8 cellular contexts compared by ENCODE assay signal in genomic region chr15:98647026-98647773, GRCh38. TPM values are rescaled to one million over a fixed set of nuclear protein-coding genes. Genes with fewer than 3 reads are reported as not detected.
DNase-seq lines count a peak whose midpoint lies in the region; ATAC-seq and TF ChIP-seq lines count a peak whose summit lies in the region.

No MANE protein-coding gene starts in this region.

- H3K4me2 ChIP-seq in osteoblast (ENCODE audit: insufficient read depth, low read length), result peak overlapping the region; percentile 92

- peaks cover 34% of the 10 kb centered on the region for H3K4me1 ChIP-seq in CD4-positive, CD25-positive, alpha-beta regulatory T cell (ENCODE audit: control insufficient read depth, insufficient read depth, low read length, poor library complexity, severe bottlenecking)
- peaks cover 13% of the 10 kb centered on the region for H3K4me1 ChIP-seq in osteoblast (ENCODE audit: insufficient read depth, low read length)

- TF ChIP-seq CTCF in HL-60 (IDR thresholded peaks at IDR 0.05; ENCODE audit: insufficient read depth, low read length) (no peak), osteoblast (IDR thresholded peaks at IDR 0.05; ENCODE audit: extremely low read depth, low read depth, low read length) (no peak)

- H3K27me3 ChIP-seq in CD4-positive, CD25-positive, alpha-beta regulatory T cell (ENCODE audit: control insufficient read depth, insufficient read depth, low read length), result peaks cover 28% of the 10 kb centered on the region
- H3K27me3 ChIP-seq in HL-60 (ENCODE audit: insufficient read depth, poor library complexity, severe bottlenecking) (no peaks in the 10 kb centered on the region), osteoblast (ENCODE audit: insufficient read depth, low read length) (peaks cover 53% of the 10 kb centered on the region)

- peak overlapping the region; percentile 14 for H3K27ac ChIP-seq in CD4-positive, CD25-positive, alpha-beta regulatory T cell (ENCODE audit: insufficient read depth, low read length, poor library complexity, severe bottlenecking)
- H3K27ac ChIP-seq in HL-60 (replicated peaks) (peak overlapping the region; percentile 95), osteoblast (ENCODE audit: low read depth, low read length) (no peak overlapping the region)

- H2AFZ ChIP-seq in osteoblast (ENCODE audit: low read length), result peak overlapping the region; percentile 89

- no peaks in the 10 kb centered on the region for H3K9me3 ChIP-seq in CD4-positive, CD25-positive, alpha-beta regulatory T cell (ENCODE audit: control insufficient read depth in 2 of 2, low read length in 2 of 2)
- no peaks in the 10 kb centered on the region for H3K9me3 ChIP-seq in osteoblast (ENCODE audit: low read depth, low read length)

- peaks cover 43% of the 10 kb centered on the region for H3K27me3 Mint-ChIP-seq in CD4-positive, CD25-positive, alpha-beta regulatory T cell
- H3K27me3 Mint-ChIP-seq in activated naive CD4-positive, alpha-beta T cell treated with anti-CD3 and anti-CD28 coated beads, Interleukin-2, amount 10 ng/mL, durations not matched to agents 7 days and 5 days, result peaks cover 35% of the 10 kb centered on the region

- H4K20me1 ChIP-seq in osteoblast (ENCODE audit: insufficient read depth, low read length), result peaks cover 14% of the 10 kb centered on the region

- H3K79me2 ChIP-seq in osteoblast (ENCODE audit: insufficient read depth, low read length), result peaks cover 28% of the 10 kb centered on the region

- CTCF ChIA-PET in activated naive CD4-positive, alpha-beta T cell treated with anti-CD3 and anti-CD28 coated beads, Interleukin-2, amount 10 ng/mL, durations not matched to agents 7 days and 5 days (lab: Charles Lee), result interaction anchor here (0.5 to 6.8 kb wide), 12 partner anchors 9 to 454 kb away, joined by 3 to 64 read pairs (median 4); no protein-coding TSS in a partner anchor

- H3K27ac Mint-ChIP-seq in CD4-positive, CD25-positive, alpha-beta regulatory T cell, result peak overlapping the region; percentile 35 to 82 (median 76)
- peak overlapping the region; percentile 82 for H3K27ac Mint-ChIP-seq in activated naive CD4-positive, alpha-beta T cell treated with anti-CD3 and anti-CD28 coated beads, Interleukin-2, amount 10 ng/mL, durations not matched to agents 7 days and 5 days

- peak overlapping the region; percentile 34 to 91 (median 88) for H3K4me3 Mint-ChIP-seq in CD4-positive, CD25-positive, alpha-beta regulatory T cell
- peak overlapping the region; percentile 76 for H3K4me3 Mint-ChIP-seq in activated naive CD4-positive, alpha-beta T cell treated with anti-CD3 and anti-CD28 coated beads, Interleukin-2, amount 10 ng/mL, durations not matched to agents 7 days and 5 days

- peak; percentile 36 to 41 for ATAC-seq in CD4-positive, CD25-positive, alpha-beta regulatory T cell (ENCODE audit: low read depth in 2 of 2)
- ATAC-seq in GM19438 (IDR thresholded peaks at IDR 0.05; ENCODE audit: low read depth, unreplicated experiment), result peak; percentile 53

- no peaks in the 10 kb centered on the region for H3K36me3 ChIP-seq in CD4-positive, CD25-positive, alpha-beta regulatory T cell (ENCODE audit: control insufficient read depth, insufficient read depth, low read length)
- no peaks in the 10 kb centered on the region for H3K36me3 ChIP-seq in osteoblast (ENCODE audit: insufficient read depth, low read length)

- H3K36me3 Mint-ChIP-seq in CD4-positive, CD25-positive, alpha-beta regulatory T cell, result no peaks in the 10 kb centered on the region
- no peaks in the 10 kb centered on the region for H3K36me3 Mint-ChIP-seq in activated naive CD4-positive, alpha-beta T cell treated with anti-CD3 and anti-CD28 coated beads, Interleukin-2, amount 10 ng/mL, durations not matched to agents 7 days and 5 days

- peak; percentile 45 to 69 (median 61) for DNase-seq in CD4-positive, CD25-positive, alpha-beta regulatory T cell
- peak; percentile 61 to 67 for DNase-seq in HL-60 (ENCODE audit: low read depth in 1 of 2, low spot score in 1 of 2)
- DNase-seq in SHP77 treated with DMSO at 0.1 percent for 48 hours (lab: John Stamatoyannopoulos, UW), result peak; percentile 13
- DNase-seq in activated naive CD4-positive, alpha-beta T cell treated with anti-CD3 and anti-CD28 coated beads, Interleukin-2, amount 10 ng/mL, durations not matched to agents 7 days and 5 days, result peak; percentile 78
- DNase-seq in glomerular visceral epithelial cell (ENCODE audit: extremely low spot score), result peak; percentile 64
- peak; percentile 95 for DNase-seq in osteoblast (ENCODE audit: insufficient read length, low spot score, missing footprints)
- peak; percentile 69 for DNase-seq in ureter (ENCODE audit: low spot score)

- peak overlapping the region; percentile 63 for H3K4me3 ChIP-seq in CD4-positive, CD25-positive, alpha-beta regulatory T cell (ENCODE audit: low read depth, low read length)
- H3K4me3 ChIP-seq in HL-60 (replicated peaks; ENCODE audit: insufficient read depth, low read length) (peak overlapping the region; percentile 76), osteoblast (ENCODE audit: insufficient read depth, low read length) (peak overlapping the region; percentile 81)

- peaks cover 0 to 23% (median 16%) of the 10 kb centered on the region in 4 donors for H3K4me1 Mint-ChIP-seq in CD4-positive, CD25-positive, alpha-beta regulatory T cell
- H3K4me1 Mint-ChIP-seq in activated naive CD4-positive, alpha-beta T cell treated with anti-CD3 and anti-CD28 coated beads, Interleukin-2, amount 10 ng/mL, durations not matched to agents 7 days and 5 days, result peaks cover 25% of the 10 kb centered on the region

- H3K9me3 Mint-ChIP-seq in CD4-positive, CD25-positive, alpha-beta regulatory T cell, result peaks cover 0 to 5% (median 0%) of the 10 kb centered on the region in 7 donors
- H3K9me3 Mint-ChIP-seq in activated naive CD4-positive, alpha-beta T cell treated with anti-CD3 and anti-CD28 coated beads, Interleukin-2, amount 10 ng/mL, durations not matched to agents 7 days and 5 days, result no peaks in the 10 kb centered on the region

RNA-seq across cellular contexts. Expression of gene IGF1R, which starts 1.1 kb away (rescaled TPM):
- total RNA-seq in CD4-positive, CD25-positive, alpha-beta regulatory T cell, result 14.2 TPM
- polyA plus RNA-seq in CD4-positive, CD25-positive, alpha-beta regulatory T cell, result 1 to 10 TPM; 1.6 to 4.2 (median 2.8) TPM
- 18.8 and 30.9 TPM in 2 replicates for total RNA-seq in osteoblast
- total RNA-seq in ureter, result 88.6 TPM

Comparison
In these comparisons a context has a peak if more than half of its experiments do, and no peak if none do; other contexts are left out.
1. DNase-seq: peak in every context shown above with its lines; median percentile 95 in osteoblast; 78 in activated naive CD4-positive, alpha-beta T cell treated with anti-CD3 and anti-CD28 coated beads, Interleukin-2, amount 10 ng/mL, durations not matched to agents 7 days and 5 days; 69 in ureter; 64 in HL-60; 64 in glomerular visceral epithelial cell; 61 in CD4-positive, CD25-positive, alpha-beta regulatory T cell; 13 in SHP77 treated with DMSO at 0.1 percent for 48 hours.